ENCODE assay signal across 9 cellular contexts in genomic region chr1:109253803-109254620, GRCh38. TPM values are rescaled to one million over a fixed set of nuclear protein-coding genes. Genes with fewer than 3 reads are reported as not detected.
DNase-seq lines count a peak whose midpoint lies in the region; ATAC-seq and TF ChIP-seq lines count a peak whose summit lies in the region.
"Had no signal": no experiment of that assay in that cellular context is flagged by ENCODE, and none has a peak within 500 bp of the region (broad histone marks: within the 10 kb centered on the region; RNA-seq: fewer than 3 reads in every experiment).

No MANE protein-coding gene starts in this region.

- no CpG with 5 or more reads among the region's 9 CpGs for WGBS in H9 (ENCODE audit: extremely low coverage, insufficient read length, low lambda C conversion rate)
- 26% methylated on average over 8 of the region's 9 CpGs for WGBS in smooth muscle cell (ENCODE audit: low lambda C conversion rate)

- TF ChIP-seq CTCF in H9 (conservative IDR thresholded peaks at IDR 0.05) = no peak; the same call in 2 of the 3 replicates
- no peak for TF ChIP-seq CTCF in brain (conservative IDR thresholded peaks at IDR 0.05)
- no peak for TF ChIP-seq CTCF in smooth muscle cell (IDR thresholded peaks at IDR 0.05; ENCODE audit: borderline replicate concordance, insufficient read depth, poor library complexity, severe bottlenecking)

- H3K4me1 Mint-ChIP-seq in H9 = peaks cover 40 to 49% of the 10 kb centered on the region in 2 experiments
- H3K4me1 Mint-ChIP-seq in brain = peaks cover 84% of the 10 kb centered on the region
- peaks cover 4% of the 10 kb centered on the region for H3K4me1 Mint-ChIP-seq in activated naive CD4-positive, alpha-beta T cell treated with anti-CD3 and anti-CD28 coated beads for 36 hours (ENCODE audit: low read depth)

- H3K27me3 Mint-ChIP-seq in H9 (ENCODE audit: low read depth) = peaks cover 26% of the 10 kb centered on the region
- H3K27me3 Mint-ChIP-seq in brain = peaks cover 10% of the 10 kb centered on the region
- H3K27me3 Mint-ChIP-seq in activated naive CD4-positive, alpha-beta T cell treated with anti-CD3 and anti-CD28 coated beads for 36 hours (ENCODE audit: low read depth) = no peaks in the 10 kb centered on the region

- intact Hi-C loops in activated naive CD4-positive, alpha-beta T cell treated with anti-CD3 and anti-CD28 coated beads for 36 hours (cut with micrococcal nuclease) = no loop called here

- H4K20me1 ChIP-seq in H9 (ENCODE audit: control insufficient read depth, insufficient read depth, insufficient read length) (no peaks in the 10 kb centered on the region), smooth muscle cell (ENCODE audit: low read depth) (no peaks in the 10 kb centered on the region)

- no peak for ATAC-seq in GM19467 (IDR thresholded peaks at IDR 0.05; ENCODE audit: unreplicated experiment)
- ATAC-seq in HG02973 (IDR thresholded peaks at IDR 0.05; ENCODE audit: unreplicated experiment) = no peak

- H3K23ac ChIP-seq in H9 (ENCODE audit: insufficient read length, low read depth, low read length) = no peak overlapping the region

- H3K36me3 ChIP-seq in smooth muscle cell (ENCODE audit: low read depth) = no peaks in the 10 kb centered on the region
- H3K36me3 ChIP-seq: neutrophil had no signal

- H3T11ph ChIP-seq in H9 (ENCODE audit: low read length) = no peak overlapping the region

- H3K27me3 ChIP-seq in H9 (ENCODE audit: insufficient read depth, low read length) (peaks cover 4% of the 10 kb centered on the region; the same call in 1 of the 2 replicates), smooth muscle cell (ENCODE audit: low read depth) (peaks cover 5% of the 10 kb centered on the region)

- no peak overlapping the region for H3K56ac ChIP-seq in H9 (ENCODE audit: insufficient read length, low read depth, low read length)

- no peak overlapping the region for H3K4me3 ChIP-seq in smooth muscle cell

- H3K79me1 ChIP-seq in H9 (ENCODE audit: insufficient read depth, low read depth, low read length, poor library complexity, severe bottlenecking) = no peaks in the 10 kb centered on the region

- peak overlapping the region; percentile 36 for H3K18ac ChIP-seq in H9 (ENCODE audit: insufficient read length, low read depth, low read length)

- CTCF ChIA-PET in activated naive CD4-positive, alpha-beta T cell treated with anti-CD3 and anti-CD28 coated beads for 36 hours (lab: Charles Lee) = interaction anchor here (0.6 to 1.8 kb wide), 7 partner anchors 11 to 279 kb away, joined by 3 to 7 read pairs (median 4); no protein-coding TSS in a partner anchor

- H2BK5ac ChIP-seq in H9 (ENCODE audit: insufficient read length, low read length) = no peak overlapping the region

- H3K27ac ChIP-seq in H9 (ENCODE audit: insufficient read length, low read depth, low read length) = no peak overlapping the region
- no peak overlapping the region for H3K27ac ChIP-seq in smooth muscle cell (ENCODE audit: low read depth)
- H3K27ac ChIP-seq: neutrophil had no signal

- no peak overlapping the region for H2AK5ac ChIP-seq in H9 (ENCODE audit: insufficient read length, low read length)

- H2BK20ac ChIP-seq in H9 (ENCODE audit: low read depth, low read length, poor library complexity, severe bottlenecking) = no peak overlapping the region

- no peaks in the 10 kb centered on the region for H3F3A ChIP-seq in smooth muscle cell (ENCODE audit: low read depth)

- no peak for DNase-seq in H9
- peak; percentile 64 for DNase-seq in iPS-NIHi11 (ENCODE audit: low spot score)
- DNase-seq in smooth muscle cell (lab: John Stamatoyannopoulos, UW; ENCODE audit: unreplicated experiment) = no peak
- DNase-seq in SK-N-DZ (ENCODE audit: low spot score) = no peak
- no peak for DNase-seq in activated naive CD4-positive, alpha-beta T cell treated with anti-CD3 and anti-CD28 coated beads for 36 hours

- peak overlapping the region in 1 of 2 experiments; percentile 35; a peak in 4 of 5 replicates for H3K4me3 Mint-ChIP-seq in H9
- peak overlapping the region; percentile 81 to 89 (median 84) for H3K4me3 Mint-ChIP-seq in brain
- no peak overlapping the region for H3K4me3 Mint-ChIP-seq in activated naive CD4-positive, alpha-beta T cell treated with anti-CD3 and anti-CD28 coated beads for 36 hours

- no peak overlapping the region for H2BK12ac ChIP-seq in H9 (ENCODE audit: insufficient read length, low read depth, low read length)

- H2AFZ ChIP-seq in H9 (ENCODE audit: low read length) (no peak overlapping the region), smooth muscle cell (ENCODE audit: low read depth) (peak overlapping the region; percentile 78)

- H3K4me1 ChIP-seq in H9 (ENCODE audit: insufficient read depth, low read length) = no peaks in the 10 kb centered on the region
- H3K4me1 ChIP-seq in smooth muscle cell (ENCODE audit: low read depth) = peaks cover 24% of the 10 kb centered on the region

- H3K14ac ChIP-seq in H9 (ENCODE audit: insufficient read depth, low read length) = peak overlapping the region; percentile 36

- H3K79me2 ChIP-seq in H9 (ENCODE audit: insufficient read depth, low read length) (no peaks in the 10 kb centered on the region; the same call in 1 of the 2 replicates), smooth muscle cell (ENCODE audit: low read depth) (no peaks in the 10 kb centered on the region)

- H4K8ac ChIP-seq in H9 (replicated peaks; ENCODE audit: insufficient read length, low read depth, low read length) = no peak overlapping the region

- no peak overlapping the region for H2BK120ac ChIP-seq in H9 (ENCODE audit: low read depth, low read length, poor library complexity, severe bottlenecking)

- H3K9ac ChIP-seq in H9 (ENCODE audit: extremely low read depth, insufficient read length, low read length) (no peak overlapping the region), smooth muscle cell (ENCODE audit: low read depth) (no peak overlapping the region)

- H3K9me3 ChIP-seq in H9 (ENCODE audit: control insufficient read depth, low read depth, low read length) = no peaks in the 10 kb centered on the region
- no peaks in the 10 kb centered on the region for H3K9me3 ChIP-seq in smooth muscle cell (replicated peaks; ENCODE audit: low read depth)
- H3K9me3 ChIP-seq: neutrophil had no signal

- H3K4me2 ChIP-seq in H9 (ENCODE audit: insufficient read depth, insufficient read length, low read length) = no peak overlapping the region
- peak overlapping the region; percentile 50 for H3K4me2 ChIP-seq in smooth muscle cell

- H4K91ac ChIP-seq in H9 (ENCODE audit: insufficient read length, low read depth, low read length) = no peak overlapping the region

- H4K5ac ChIP-seq in H9 (ENCODE audit: insufficient read length, low read depth, low read length) = no peak overlapping the region

- H3K9me3 Mint-ChIP-seq in H9 (peaks cover 14 to 21% of the 10 kb centered on the region in 2 experiments), brain (peaks cover 0 to 24% (median 16%) of the 10 kb centered on the region in 5 experiments)
- no peaks in the 10 kb centered on the region for H3K9me3 Mint-ChIP-seq in activated naive CD4-positive, alpha-beta T cell treated with anti-CD3 and anti-CD28 coated beads for 36 hours

- H3K4ac ChIP-seq in H9 (ENCODE audit: low read depth, low read length) = no peak overlapping the region

- peaks cover 5% of the 10 kb centered on the region for H3K23me2 ChIP-seq in H9 (ENCODE audit: insufficient read length, low read depth, low read length, poor library complexity, severe bottlenecking)

- H3K27ac Mint-ChIP-seq in H9 = no peak overlapping the region; a peak in 2 of 7 replicates
- H3K27ac Mint-ChIP-seq in brain = peak overlapping the region; percentile 97 to 100 (median 99)
- no peak overlapping the region for H3K27ac Mint-ChIP-seq in activated naive CD4-positive, alpha-beta T cell treated with anti-CD3 and anti-CD28 coated beads for 36 hours

- peaks cover 22 to 36% (median 28%) of the 10 kb centered on the region in 3 experiments for H3K36me3 Mint-ChIP-seq in H9 (ENCODE audit: insufficient read depth in 1 of 3, low read depth in 3 of 3)
- H3K36me3 Mint-ChIP-seq in brain = peaks cover 35% of the 10 kb centered on the region
- no peaks in the 10 kb centered on the region for H3K36me3 Mint-ChIP-seq in activated naive CD4-positive, alpha-beta T cell treated with anti-CD3 and anti-CD28 coated beads for 36 hours (ENCODE audit: low read depth)

- H2BK15ac ChIP-seq in H9 (ENCODE audit: low read depth, low read length) = no peak overlapping the region; the same call in 1 of the 2 replicates

RNA-seq across cellular contexts. Expression of gene CELSR2, which starts 4.7 kb away (rescaled TPM):
- total RNA-seq in H9 (2021) (26.7 and 29.2 TPM in 2 replicates), smooth muscle cell (2.9 and 3.6 TPM in 2 replicates)
- polyA plus RNA-seq in brain (ENCODE audit: insufficient read depth, low read depth, low replicate concordance) (109 TPM), smooth muscle cell (1.8 and 5.1 TPM in 2 replicates)
- 13.3 and 16.5 TPM in 2 replicates for polyA plus RNA-seq in SK-N-DZ (2014; cell fraction: cytosol; rRNA removed)
- polyA plus RNA-seq in SK-N-DZ (2014; cell fraction: nucleus; rRNA removed) = 19.1 and 33.5 TPM in 2 replicates
- 1 to 10 TPM; 1.1 to 1.2 TPM for total RNA-seq in activated naive CD4-positive, alpha-beta T cell treated with anti-CD3 and anti-CD28 coated beads for 36 hours

RNA-seq across cellular contexts. Expression of gene PSRC1, which starts 28.9 kb away (rescaled TPM):
- total RNA-seq in H9 (2021) (60.3 and 63.0 TPM in 2 replicates), smooth muscle cell (5.5 and 5.7 TPM in 2 replicates)
- polyA plus RNA-seq in brain (ENCODE audit: insufficient read depth, low read depth, low replicate concordance) (77.5 TPM), smooth muscle cell (9.0 and 10.8 TPM in 2 replicates)
- 83.0 and 87.1 TPM in 2 replicates for polyA plus RNA-seq in SK-N-DZ (2014; cell fraction: cytosol; rRNA removed)
- polyA plus RNA-seq in SK-N-DZ (2014; cell fraction: nucleus; rRNA removed) = 240 and 284 TPM in 2 replicates
- total RNA-seq in activated naive CD4-positive, alpha-beta T cell treated with anti-CD3 and anti-CD28 coated beads for 36 hours = 10 to 100 TPM; 19.3 to 21.5 TPM

RNA-seq across cellular contexts. Expression of gene SARS1, which starts 40.3 kb away (rescaled TPM):
- total RNA-seq in H9 (2021) (139 and 144 TPM in 2 replicates), smooth muscle cell (157 and 164 TPM in 2 replicates)
- polyA plus RNA-seq in brain (ENCODE audit: insufficient read depth, low read depth, low replicate concordance) (402 TPM), smooth muscle cell (165 and 176 TPM in 2 replicates)
- polyA plus RNA-seq in SK-N-DZ (2014; cell fraction: cytosol; rRNA removed) = 236 and 294 TPM in 2 replicates
- polyA plus RNA-seq in SK-N-DZ (2014; cell fraction: nucleus; rRNA removed) = 179 and 180 TPM in 2 replicates
- total RNA-seq in activated naive CD4-positive, alpha-beta T cell treated with anti-CD3 and anti-CD28 coated beads for 36 hours = 100 to 1,000 TPM; 363 TPM

RNA-seq across cellular contexts. Expression of gene MYBPHL, which starts 52.8 kb away (rescaled TPM):
- total RNA-seq in H9 (2021) (0.59 and 1.1 TPM in 2 replicates), smooth muscle cell (not detected in 2 replicates)
- polyA plus RNA-seq in brain (ENCODE audit: insufficient read depth, low read depth, low replicate concordance) (0.75 TPM), smooth muscle cell (not detected in 2 replicates)
- polyA plus RNA-seq in SK-N-DZ (2014; cell fraction: cytosol; rRNA removed) = not detected in 2 replicates
- not detected in 2 replicates for polyA plus RNA-seq in SK-N-DZ (2014; cell fraction: nucleus; rRNA removed)
- total RNA-seq in activated naive CD4-positive, alpha-beta T cell treated with anti-CD3 and anti-CD28 coated beads for 36 hours = not detected

Comparison
In these comparisons a context has a peak if more than half of its experiments do, and no peak if none do; other contexts are left out.
1. H3K27ac Mint-ChIP-seq: peak in brain (5 of 5); none in H9 (0 of 3) and activated naive CD4-positive, alpha-beta T cell treated with anti-CD3 and anti-CD28 coated beads for 36 hours (single experiment).